ENCODE assay signal across 12 cellular contexts in genomic region chr4:186700746-186701145, GRCh38. TPM values are rescaled to one million over a fixed set of nuclear protein-coding genes. Genes with fewer than 3 reads are reported as not detected.
A peak's percentile ranks its signal among the peaks of the same experiment; 100 is the strongest.
DNase-seq lines count a peak whose midpoint lies in the region; ATAC-seq lines count a peak whose summit lies in the region.
"Had no signal": no experiment of that assay in that cellular context is flagged by ENCODE, and none has a peak within 500 bp of the region (broad histone marks: within the 10 kb centered on the region; RNA-seq: fewer than 3 reads in every experiment).

No MANE protein-coding gene starts in this region.

- no peak overlapping the region for H2BK120ac ChIP-seq in neuronal stem cell (ENCODE audit: low read depth, low read length)

- peak overlapping the region; percentile 5 for H4K91ac ChIP-seq in neuronal stem cell (ENCODE audit: low read depth, low read length, poor library complexity)

- no peak overlapping the region for H2AK5ac ChIP-seq in neuronal stem cell (ENCODE audit: low read depth, low read length)

- H3K4me3 ChIP-seq in neuronal stem cell (ENCODE audit: low read length in 2 of 2) = no peak overlapping the region

- H2BK15ac ChIP-seq in neuronal stem cell (ENCODE audit: low read length) = no peak overlapping the region

- peak overlapping the region; percentile 87 for H3K27ac ChIP-seq in neuronal stem cell (replicated peaks; ENCODE audit: low read length)

- peak overlapping the region; percentile 66 for H3K18ac ChIP-seq in neuronal stem cell (ENCODE audit: low read length)

- peaks cover 0 to 20% of the 10 kb centered on the region in 2 donors for H3K9me3 ChIP-seq in neuronal stem cell (replicated peaks in 1 of 2; ENCODE audit: control insufficient read depth in 2 of 2, insufficient read depth in 1 of 2, low read depth in 1 of 2, low read length in 2 of 2)

- peaks cover 2% of the 10 kb centered on the region for H3K79me1 ChIP-seq in neuronal stem cell (ENCODE audit: low read depth, low read length)

- ATAC-seq in Right ventricle myocardium inferior = peak; percentile 89
- ATAC-seq: activated T-cell treated with anti-CD3 and anti-CD28 coated beads, Interleukin-2, amount 50 U/mL, for 4 hours had no signal

- no peak overlapping the region for H3K4ac ChIP-seq in neuronal stem cell (ENCODE audit: low read length)

- intact Hi-C loops in Right ventricle myocardium inferior (cut with DNase I) (no loop called here), cardiac septum (cut with DNase I) (no loop called here)

- H3K4me2 ChIP-seq in neuronal stem cell (ENCODE audit: insufficient read depth, low read length, poor library complexity, severe bottlenecking) = peak overlapping the region; percentile 3

- WGBS in neuronal stem cell (ENCODE audit: extremely low coverage in 2 of 2, insufficient read length in 2 of 2, insufficient replicate concordance in 1 of 2), 2 donors = no CpG with 5 or more reads among the region's 16 CpGs

- no peak overlapping the region for H3K9ac ChIP-seq in neuronal stem cell (ENCODE audit: low read depth, low read length, poor library complexity)

- H3K14ac ChIP-seq in neuronal stem cell (ENCODE audit: low read length) = no peak overlapping the region

- H2AFZ ChIP-seq in neuronal stem cell (ENCODE audit: low read length) = no peak overlapping the region

- H2BK12ac ChIP-seq in neuronal stem cell (ENCODE audit: low read length) = no peak overlapping the region

- DNase-seq in Right ventricle myocardium inferior (ENCODE audit: missing footprints) = peak; percentile 84
- no peak for DNase-seq in cardiac septum (ENCODE audit: low spot score)
- DNase-seq in globus pallidus (ENCODE audit: low spot score) = peak; percentile 64
- no peak for DNase-seq in neuronal stem cell (ENCODE audit: low spot score)
- DNase-seq in stimulated activated CD4-positive, alpha-beta T cell treated with anti-CD3 and anti-CD28 coated beads, Interleukin-2, amount 100 ng/mL, for 24 hours = no peak
- no peak for DNase-seq in NCI-H524 (lab: John Stamatoyannopoulos, UW)
- DNase-seq in hepatic stellate cell (ENCODE audit: low spot score) = no peak
- DNase-seq in EL = no peak
- DNase-seq: activated T-cell treated with anti-CD3 and anti-CD28 coated beads, Interleukin-2, amount 50 U/mL, for 4 hours; erythroblast; occipital lobe; T-helper 1 cell had no signal

- no peak overlapping the region for H2BK5ac ChIP-seq in neuronal stem cell (ENCODE audit: low read length)

- H3K23ac ChIP-seq in neuronal stem cell (ENCODE audit: low read depth, low read length, poor library complexity) = no peak overlapping the region

- H3K4me1 ChIP-seq in neuronal stem cell (ENCODE audit: control insufficient read depth in 2 of 2, insufficient read depth in 1 of 2, low read depth in 1 of 2, low read length in 2 of 2) = peaks cover 19 to 23% of the 10 kb centered on the region in 2 donors

- no peak overlapping the region for H4K8ac ChIP-seq in neuronal stem cell (ENCODE audit: low read depth, low read length)

- H3K27me3 ChIP-seq in neuronal stem cell (ENCODE audit: control insufficient read depth in 3 of 3, insufficient read depth in 3 of 3, low read depth in 1 of 3, low read length in 3 of 3) = no peaks in the 10 kb centered on the region

- peaks cover 9 to 74% of the 10 kb centered on the region in 2 donors for H3K36me3 ChIP-seq in neuronal stem cell (replicated peaks in 1 of 2; ENCODE audit: control insufficient read depth in 2 of 2, insufficient read depth in 2 of 2, low read length in 2 of 2)

RNA-seq across cellular contexts. Expression of gene FAT1, which starts 22.9 kb away (rescaled TPM):
- total RNA-seq in Right ventricle myocardium inferior (55.2 TPM), cardiac septum (90.7 TPM)
- 52.9 TPM for polyA plus RNA-seq in neuronal stem cell (2013, experiment 1 of 2)
- polyA plus RNA-seq in neuronal stem cell (2013, experiment 2 of 2) = 54.3 TPM

Comparison
In these comparisons a context has a peak if more than half of its experiments do, and no peak if none do; other contexts are left out.
1. DNase-seq: peak in Right ventricle myocardium inferior (single experiment) and globus pallidus (single experiment); none in cardiac septum (single experiment), neuronal stem cell (single experiment), stimulated activated CD4-positive, alpha-beta T cell treated with anti-CD3 and anti-CD28 coated beads, Interleukin-2, amount 100 ng/mL, for 24 hours (0 of 2), NCI-H524 (0 of 2), hepatic stellate cell (single experiment) and EL (single experiment).